ENCODE assay signal across 8 cellular contexts in the genomic region with DNA sequence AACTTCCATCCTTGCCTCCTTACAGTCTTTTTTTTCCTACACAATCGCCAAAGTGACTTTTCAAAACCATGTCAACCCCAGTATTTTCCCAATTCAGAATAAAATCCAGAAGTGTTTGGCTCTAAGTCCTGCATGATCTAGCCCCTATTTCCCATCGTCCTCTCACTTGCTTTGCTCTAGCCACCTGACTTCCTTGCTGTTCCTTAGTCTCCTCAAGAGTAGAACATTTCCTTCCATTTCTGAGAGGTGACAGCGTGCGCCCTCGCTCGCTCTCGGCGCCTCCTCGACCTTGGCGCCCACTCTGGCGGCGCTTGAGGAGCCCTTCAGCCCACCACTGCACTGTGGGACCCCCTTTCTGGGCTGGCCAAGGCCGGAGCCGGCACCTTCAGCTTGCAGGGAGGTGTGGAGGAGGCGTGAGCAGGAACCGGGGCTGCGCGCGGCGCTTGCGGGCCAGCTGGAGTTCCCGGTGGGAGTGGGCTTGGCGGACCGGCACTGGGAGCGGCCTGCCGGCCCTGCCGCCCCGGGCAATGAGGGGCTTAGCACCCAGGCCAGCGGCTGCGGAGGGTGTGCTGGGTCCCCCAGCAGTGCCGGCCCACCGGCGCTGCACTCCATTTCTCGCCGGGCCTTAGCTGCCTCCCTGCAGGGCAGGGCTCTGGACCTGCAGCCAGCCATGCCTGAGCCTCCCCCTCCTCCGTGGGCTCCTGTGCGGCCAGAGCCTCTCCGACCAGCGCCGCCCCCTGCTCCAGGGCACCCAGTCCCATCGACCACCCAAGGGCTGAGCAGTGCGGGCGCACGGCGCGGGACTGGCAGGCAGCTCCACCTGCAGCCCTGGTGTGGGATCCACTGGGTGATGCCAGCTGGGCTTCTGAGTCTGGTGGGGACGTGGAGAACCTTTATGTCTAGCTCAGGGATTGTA.
DNase-seq lines count a peak whose midpoint lies in the region; ATAC-seq and TF ChIP-seq lines count a peak whose summit lies in the region.
"Not testable (repeated sequence)": the region's sequence is repeated elsewhere in the genome, so short reads cannot be mapped to it uniquely, and the experiment has no call there.

No MANE protein-coding gene starts in this region.

- not testable (repeated sequence) for H3K27ac Mint-ChIP-seq in CD4-positive, CD25-positive, alpha-beta regulatory T cell

- H3K36me3 ChIP-seq in CD4-positive, CD25-positive, alpha-beta regulatory T cell (ENCODE audit: control insufficient read depth, insufficient read depth, low read length); SJCRH30; mammary epithelial cell (ENCODE audit: insufficient read depth, low read length); esophagus (ENCODE audit: control insufficient read depth in 2 of 2, insufficient read depth in 2 of 2, low read length in 1 of 2); kidney epithelial cell (ENCODE audit: control insufficient read depth, insufficient read depth, low read length); parathyroid adenoma (ENCODE audit: control insufficient read depth, insufficient read depth, low read length); suprapubic skin: not testable (repeated sequence)

- ATAC-seq in CD4-positive, CD25-positive, alpha-beta regulatory T cell (ENCODE audit: low read depth in 2 of 2), result not testable (repeated sequence)

- intact Hi-C loops in mammary epithelial cell (cut with micrococcal nuclease), result not testable (repeated sequence)

- not testable (repeated sequence) for TF ChIP-seq EP300 in suprapubic skin (IDR thresholded peaks at IDR 0.05)

- DNase-seq in CD4-positive, CD25-positive, alpha-beta regulatory T cell; SJCRH30; mammary epithelial cell; kidney epithelial cell (ENCODE audit: low read depth); suprapubic skin (ENCODE audit: low spot score in 2 of 2): not testable (repeated sequence)
- peak; percentile 12 for DNase-seq in activated gamma-delta T cell (lab: John Stamatoyannopoulos, UW)

- H3K27me3 Mint-ChIP-seq in CD4-positive, CD25-positive, alpha-beta regulatory T cell, result peaks cover 40% of the 10 kb centered on the region

- H3K27me3 ChIP-seq in CD4-positive, CD25-positive, alpha-beta regulatory T cell (ENCODE audit: control insufficient read depth, insufficient read depth, low read length); SJCRH30; mammary epithelial cell (ENCODE audit: insufficient read depth, low read length); esophagus (ENCODE audit: control insufficient read depth in 1 of 2, insufficient read depth in 2 of 2, low read length in 2 of 2); parathyroid adenoma (ENCODE audit: control insufficient read depth, insufficient read depth, low read length): not testable (repeated sequence)
- peaks cover 10% of the 10 kb centered on the region for H3K27me3 ChIP-seq in kidney epithelial cell (ENCODE audit: control insufficient read depth, insufficient read depth, low read length)
- peaks cover 11% of the 10 kb centered on the region for H3K27me3 ChIP-seq in suprapubic skin

- not testable (repeated sequence) for TF ChIP-seq POLR2A in suprapubic skin (IDR thresholded peaks at IDR 0.05)

- H3K4me3 Mint-ChIP-seq in CD4-positive, CD25-positive, alpha-beta regulatory T cell, result peak overlapping the region in 3 of 4 donors; percentile 4 to 83 (median 7)

- not testable (repeated sequence) for H3K4me3 ChIP-seq in CD4-positive, CD25-positive, alpha-beta regulatory T cell (ENCODE audit: low read depth, low read length); SJCRH30; parathyroid adenoma (ENCODE audit: low read depth, low read length)
- H3K4me3 ChIP-seq in mammary epithelial cell (replicated peaks in 1 of 3; ENCODE audit: insufficient read depth in 1 of 3, low read depth in 2 of 3, low read length in 3 of 3) (peak overlapping the region; percentile 11 to 40 (median 36)), esophagus (ENCODE audit: low read depth in 1 of 2, low read length in 2 of 2) (peak overlapping the region; percentile 23 to 30), kidney epithelial cell (ENCODE audit: low read depth, low read length) (peak overlapping the region; percentile 32), suprapubic skin (peak overlapping the region; percentile 37)

- not testable (repeated sequence) for H4K20me1 ChIP-seq in mammary epithelial cell (ENCODE audit: insufficient read depth, low read length)

- H3K4me2 ChIP-seq in mammary epithelial cell (ENCODE audit: insufficient read depth, low read depth, low read length), result peak overlapping the region; percentile 86
- H3K4me2 ChIP-seq in parathyroid adenoma (ENCODE audit: low read length), result not testable (repeated sequence)

- H3K9ac ChIP-seq in mammary epithelial cell (ENCODE audit: insufficient read depth, low read length); parathyroid adenoma: not testable (repeated sequence)

- H3K9me3 ChIP-seq in CD4-positive, CD25-positive, alpha-beta regulatory T cell (ENCODE audit: control insufficient read depth in 2 of 2, low read length in 2 of 2); SJCRH30 (replicated peaks); mammary epithelial cell (replicated peaks; ENCODE audit: insufficient read depth, low read length); esophagus (ENCODE audit: control insufficient read depth in 2 of 2, insufficient read depth in 1 of 2, low read depth in 1 of 2, low read length in 1 of 2); parathyroid adenoma (ENCODE audit: control insufficient read depth, low read length); suprapubic skin: not testable (repeated sequence)

- dilution Hi-C loops in mammary epithelial cell (cut with HindIII; ENCODE audit: low sequenced_read_pairs), result not testable (repeated sequence)

- H3K27ac ChIP-seq in CD4-positive, CD25-positive, alpha-beta regulatory T cell (ENCODE audit: insufficient read depth, low read length, poor library complexity, severe bottlenecking); mammary epithelial cell (ENCODE audit: insufficient read depth, low read depth, low read length); esophagus (ENCODE audit: low read depth in 2 of 2, low read length in 1 of 2); parathyroid adenoma; suprapubic skin: not testable (repeated sequence)
- peak overlapping the region; percentile 88 for H3K27ac ChIP-seq in SJCRH30

- not testable (repeated sequence) for BruUV-seq in mammary epithelial cell (replicated peaks; lab: Mats Ljungman, UMichigan)

- WGBS in mammary epithelial cell (ENCODE audit: low coverage, missing lambda C conversion rate), result 9% methylated on average over 33 of the region's 47 CpGs
- WGBS in esophagus, 2 donors, result 23 to 37% methylated on average over 43 to 47 of the region's 47 CpGs
- WGBS in suprapubic skin, result 21% methylated on average over 18 of the region's 47 CpGs

- H3K4me1 ChIP-seq in CD4-positive, CD25-positive, alpha-beta regulatory T cell (ENCODE audit: control insufficient read depth, insufficient read depth, low read length, poor library complexity, severe bottlenecking); SJCRH30; mammary epithelial cell (ENCODE audit: insufficient read depth, low read length); esophagus (ENCODE audit: control insufficient read depth in 2 of 2, insufficient read depth in 2 of 2, low read length in 1 of 2); parathyroid adenoma; suprapubic skin: not testable (repeated sequence)

- H3K36me3 Mint-ChIP-seq in CD4-positive, CD25-positive, alpha-beta regulatory T cell, result not testable (repeated sequence)

- H3K9me3 Mint-ChIP-seq in CD4-positive, CD25-positive, alpha-beta regulatory T cell, result not testable (repeated sequence)

- not testable (repeated sequence) for TF ChIP-seq CTCF in mammary epithelial cell (conservative IDR thresholded peaks at IDR 0.05 in 1 of 2, IDR thresholded peaks at IDR 0.05 in 1 of 2; ENCODE audit: extremely low read depth in 1 of 2, insufficient read depth in 1 of 2, low read depth in 1 of 2, low read length in 2 of 2); kidney epithelial cell (IDR thresholded peaks at IDR 0.05; ENCODE audit: insufficient read depth, low read length, poor library complexity, severe bottlenecking); parathyroid adenoma (IDR thresholded peaks at IDR 0.05); suprapubic skin (IDR thresholded peaks at IDR 0.05)

- in situ Hi-C loops in mammary epithelial cell (cut with MboI; ENCODE audit: low sequenced_read_pairs in 2 of 2), result not testable (repeated sequence)

- CTCF ChIA-PET in mammary epithelial cell (lab: Charles Lee; ENCODE audit: low non-redundant PET), result not testable (repeated sequence)

- H3K79me2 ChIP-seq in mammary epithelial cell (ENCODE audit: insufficient read depth, low read length); parathyroid adenoma: not testable (repeated sequence)

- H3K4me1 Mint-ChIP-seq in CD4-positive, CD25-positive, alpha-beta regulatory T cell, result not testable (repeated sequence)

- H2AFZ ChIP-seq in mammary epithelial cell (ENCODE audit: low read depth, low read length), result peak overlapping the region; percentile 91
- peak overlapping the region; percentile 80 for H2AFZ ChIP-seq in parathyroid adenoma
